In genomic region chr11:93767018-93767417, GRCh38 we compare ENCODE assay signal across 25 cellular contexts.
"Had no signal": no experiment of that assay in that cellular context is flagged by ENCODE, and none has a peak within 500 bp of the region (broad histone marks: within the 10 kb centered on the region; RNA-seq: fewer than 3 reads in every experiment).

No MANE protein-coding gene starts in this region.

- DNase-seq: activated B cell treated with CpG ODN at 0.5 μM for 24 hours; activated CD4-positive, alpha-beta T cell treated with anti-CD3 and anti-CD28 coated beads for 1 hour; activated CD4-positive, alpha-beta T cell treated with anti-CD3 and anti-CD28 coated beads, Interleukin-2, amount 10 ng/mL, durations not matched to agents 24 days and 14 days; activated CD4-positive, alpha-beta T cell treated with anti-CD3 and anti-CD28 coated beads, Interleukin-2, amount 50 U/mL, for 48 hours; activated CD8-positive, alpha-beta memory T cell treated with anti-CD3 and anti-CD28 coated beads, Interleukin-2, amount 10 ng/mL, durations not matched to agents 7 days and 5 days; activated effector memory CD4-positive, alpha-beta T cell treated with Interleukin-2 at 50 U/mL for 16 hours; activated naive CD4-positive, alpha-beta T cell; activated T-cell treated with anti-CD3 and anti-CD28 coated beads, Interleukin-2, amount 50 U/mL, for 24 hours; amniotic stem cell; KG1; MG63; NCI-H1105; NCI-H1436; NCI-H1694 treated with DMSO at 0.1 percent for 48 hours; NCI-H2029 treated with DMSO at 0.1 percent for 48 hours; NCI-H510A treated with DMSO at 0.1 percent for 48 hours; NCI-H69; NK-92 treated with Interleukin-12 subunit alpha and Interleukin-12 subunit beta, amount 100 ng/mL, for 24 hours; OCI-M1; SHP77; T-helper 9 cell had no signal

- ATAC-seq: activated CD8-positive, alpha-beta memory T cell treated with anti-CD3 and anti-CD28 coated beads, Interleukin-2, amount 10 ng/mL, durations not matched to agents 7 days and 5 days had no signal

- H3K9me3 ChIP-seq: ascending aorta, MG63, SJSA1 had no signal

- H3K4me1 ChIP-seq: ascending aorta, SJSA1 had no signal

- H3K36me3 ChIP-seq: MG63, SJSA1 had no signal

- H3K27me3 ChIP-seq: ascending aorta, cardiac muscle cell, MG63, SJSA1 had no signal

- H3K4me3 ChIP-seq: ascending aorta, cardiac muscle cell, MG63, SJSA1 had no signal

- FAIRE-seq: RCC 7860 had no signal

- H3K27ac ChIP-seq: ascending aorta, cardiac muscle cell, SJSA1 had no signal
